ENCODE assay signal across 8 cellular contexts in the genomic region with DNA sequence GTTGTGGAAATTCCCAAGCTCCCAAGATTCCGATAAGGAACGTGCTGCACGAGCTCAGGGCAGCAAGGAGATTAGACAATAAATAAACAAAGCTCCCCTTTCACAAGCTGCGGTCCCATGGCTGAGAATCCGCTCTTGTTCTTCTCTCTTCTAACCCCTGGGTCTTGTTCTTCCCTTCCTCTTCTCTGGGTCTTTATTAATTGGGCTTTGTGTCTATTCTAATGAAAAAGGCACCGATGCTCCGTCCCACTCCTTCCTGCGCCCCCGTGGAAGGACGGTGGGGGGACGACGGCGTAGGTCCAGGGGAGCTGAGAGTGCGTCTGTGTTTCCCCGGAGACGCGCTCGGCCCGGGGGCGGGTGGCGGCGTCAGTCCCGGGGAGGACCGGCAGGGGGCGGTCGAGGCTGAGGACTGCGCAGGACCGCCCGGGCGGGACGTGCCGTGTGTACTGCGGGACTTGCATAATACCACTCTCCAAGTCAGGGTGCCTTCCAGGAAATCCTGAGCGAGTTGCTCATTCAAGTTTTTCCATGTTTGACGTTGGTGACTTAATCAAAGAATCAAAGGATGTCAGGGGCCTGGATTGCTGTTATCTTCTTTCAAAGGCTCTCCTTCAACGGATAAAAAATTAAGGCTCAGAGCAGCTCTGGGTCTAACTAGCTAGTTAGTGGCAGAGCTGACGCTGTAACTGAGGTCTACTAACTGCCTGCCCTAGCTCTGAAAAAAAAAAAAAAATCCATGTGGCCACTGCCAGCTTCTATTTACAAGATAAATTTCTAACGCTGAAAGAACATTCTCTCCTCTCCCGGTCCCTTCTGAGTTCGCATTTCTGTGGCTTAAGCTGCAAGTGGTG.
A peak's percentile ranks its signal among the peaks of the same experiment; 100 is the strongest.
DNase-seq lines count a peak whose midpoint lies in the region; ATAC-seq and TF ChIP-seq lines count a peak whose summit lies in the region.

No MANE protein-coding gene starts in this region.

- H3K27ac ChIP-seq in OCI-LY1 (ENCODE audit: low read depth, low read length, poor library complexity, severe bottlenecking): no peak overlapping the region

- DNase-seq in BE2C (peak; percentile 50), activated T-cell treated with anti-CD3 and anti-CD28 coated beads for 4 hours (peak; percentile 73), erythroblast (lab: John Stamatoyannopoulos, UW) (peak; percentile 87 to 93)
- peak; percentile 65 for DNase-seq in stimulated activated CD8-positive, alpha-beta memory T cell treated with anti-CD3 and anti-CD28 coated beads, Interleukin-4, amount 100 ng/mL, for 24 hours (ENCODE audit: low read depth)

- TF ChIP-seq POLR2A in erythroblast (IDR thresholded peaks at IDR 0.05; ENCODE audit: low read length): no peak

- peak overlapping the region; percentile 76 for H3K4me2 ChIP-seq in OCI-LY1 (ENCODE audit: low read length)

- H3F3A ChIP-seq in OCI-LY1 (ENCODE audit: insufficient read depth, low read length): no peaks in the 10 kb centered on the region

- H3K27me3 ChIP-seq in BE2C (no peaks in the 10 kb centered on the region), OCI-LY1 (ENCODE audit: insufficient read depth, low read length) (no peaks in the 10 kb centered on the region), mucosa of stomach (ENCODE audit: control insufficient read depth, insufficient read depth, low read length) (peaks cover 9% of the 10 kb centered on the region)

- no peak overlapping the region for H2AFZ ChIP-seq in OCI-LY1 (ENCODE audit: low read length)

- H3K4me3 ChIP-seq in BE2C (ENCODE audit: low read depth, low read length) (no peak overlapping the region), OCI-LY1 (ENCODE audit: low read depth, low read length, poor library complexity, severe bottlenecking) (peak overlapping the region; percentile 51), mucosa of stomach (ENCODE audit: low read length) (no peak overlapping the region)

- peak overlapping the region; percentile 40; the same call in 1 of the 2 replicates for H3K9ac ChIP-seq in OCI-LY1 (ENCODE audit: low read length)
- peak overlapping the region; percentile 61 for H3K9ac ChIP-seq in mucosa of stomach (ENCODE audit: low read length)

- no peaks in the 10 kb centered on the region for H4K20me1 ChIP-seq in OCI-LY1 (ENCODE audit: insufficient read depth, low read length)

- no peaks in the 10 kb centered on the region for H3K79me2 ChIP-seq in OCI-LY1 (ENCODE audit: insufficient read depth, low read length)

- H3K36me3 ChIP-seq in BE2C (no peaks in the 10 kb centered on the region), OCI-LY1 (ENCODE audit: insufficient read depth, low read length) (no peaks in the 10 kb centered on the region; the same call in 1 of the 2 replicates), mucosa of stomach (ENCODE audit: control insufficient read depth, insufficient read depth, low read length) (no peaks in the 10 kb centered on the region)

- TF ChIP-seq CTCF in BE2C (IDR thresholded peaks at IDR 0.05; ENCODE audit: low read depth, low read length) (peak; percentile 60), OCI-LY1 (IDR thresholded peaks at IDR 0.05; ENCODE audit: low read length) (peak; percentile 68)

- no peaks in the 10 kb centered on the region for H3K9me2 ChIP-seq in OCI-LY1 (ENCODE audit: low read depth, low read length)

- H3K4me1 ChIP-seq in BE2C (no peaks in the 10 kb centered on the region), OCI-LY1 (ENCODE audit: insufficient read depth, low read length, severe bottlenecking) (peaks cover 19% of the 10 kb centered on the region), mucosa of stomach (ENCODE audit: control insufficient read depth, insufficient read depth, low read length) (peaks cover 18% of the 10 kb centered on the region)

- ATAC-seq in GM19035 (IDR thresholded peaks at IDR 0.05; ENCODE audit: unreplicated experiment): peak; percentile 98
- peak; percentile 99 for ATAC-seq in HG03354 (IDR thresholded peaks at IDR 0.05; ENCODE audit: poor library complexity, severe bottlenecking, unreplicated experiment)

- H3K9me3 ChIP-seq in BE2C (no peaks in the 10 kb centered on the region), OCI-LY1 (ENCODE audit: low read length) (no peaks in the 10 kb centered on the region), mucosa of stomach (ENCODE audit: control insufficient read depth, low read length) (no peaks in the 10 kb centered on the region)
